In the genomic region with DNA sequence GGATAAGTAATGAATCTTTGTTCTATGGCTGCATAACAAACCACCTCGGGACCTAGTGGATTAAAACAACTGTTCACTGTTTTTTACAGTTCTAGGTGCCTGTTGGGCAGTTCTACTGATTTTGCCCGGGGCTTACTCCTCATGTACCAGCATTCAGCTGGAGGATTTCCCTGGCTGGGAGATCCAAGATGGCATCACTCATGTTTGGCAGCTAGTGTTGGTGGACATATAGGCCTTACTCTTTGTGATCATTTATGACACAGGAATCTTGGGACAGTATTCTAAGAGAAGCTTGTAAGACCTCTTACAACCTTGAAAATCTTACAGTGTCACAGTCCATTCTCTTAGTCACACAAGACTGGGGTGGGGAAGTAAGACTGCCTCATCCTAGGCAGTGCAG, we compare ENCODE assay signal across 15 cellular contexts. TPM values are rescaled to one million over a fixed set of nuclear protein-coding genes. Genes with fewer than 3 reads are reported as not detected.
DNase-seq lines count a peak whose midpoint lies in the region; ATAC-seq and TF ChIP-seq lines count a peak whose summit lies in the region.
"Had no signal": no experiment of that assay in that cellular context is flagged by ENCODE, and none has a peak within 500 bp of the region (broad histone marks: within the 10 kb centered on the region; RNA-seq: fewer than 3 reads in every experiment).

No MANE protein-coding gene starts in this region.

- no peak overlapping the region for H3K4me3 ChIP-seq in HUES64 (ENCODE audit: low read length)
- no peak overlapping the region for H3K4me3 ChIP-seq in tibial artery

- H3K27ac ChIP-seq in HUES64 (ENCODE audit: low read depth, low read length) (0 out of 2 replicates have a peak overlapping the region, but pooled peaks have one; percentile 5), tibial artery (no peak overlapping the region)

- peaks cover 75% of the 10 kb centered on the region for H3K36me3 ChIP-seq in HUES64 (ENCODE audit: insufficient read depth, low read length)
- H3K36me3 ChIP-seq in tibial artery, result peaks cover 25 to 42% (median 33%) of the 10 kb centered on the region in 3 donors

- H3K9me3 Mint-ChIP-seq in activated T-cell treated with anti-CD3 and anti-CD28 coated beads, Interleukin-2, amount 50 U/mL, for 4 hours, result no peaks in the 10 kb centered on the region
- H3K9me3 Mint-ChIP-seq in central memory CD8-positive, alpha-beta T cell, result no peaks in the 10 kb centered on the region
- H3K9me3 Mint-ChIP-seq in neural crest cell, result no peaks in the 10 kb centered on the region

- intact Hi-C loops in tibial artery (cut with DNase I; ENCODE audit: low total_unique reads), result loop anchor here (10.0 kb wide), 2 partner anchors 102 to 432 kb away; a partner anchor contains a TSS

- H3K9me3 ChIP-seq in HUES64 (ENCODE audit: insufficient read depth, low read depth, low read length) (no peaks in the 10 kb centered on the region), tibial artery (no peaks in the 10 kb centered on the region)
- H3K9me3 ChIP-seq: Caco-2 had no signal

- TF ChIP-seq CTCF in neural crest cell (conservative IDR thresholded peaks at IDR 0.05) (no peak), tibial artery (IDR thresholded peaks at IDR 0.05) (no peak)

- ATAC-seq in activated T-cell treated with anti-CD3 and anti-CD28 coated beads, Interleukin-2, amount 50 U/mL, for 4 hours, result no peak
- ATAC-seq in central memory CD8-positive, alpha-beta T cell (replicated peaks; ENCODE audit: extremely low read depth, poor library complexity, severe bottlenecking), result no peak
- ATAC-seq: right cardiac atrium had no signal

- 96% methylated on average over 2 of the region's 2 CpGs for WGBS in HUES64

- no peak overlapping the region for H3K9ac ChIP-seq in HUES64 (ENCODE audit: low read depth, low read length)

- no peaks in the 10 kb centered on the region for H3K27me3 ChIP-seq in HUES64 (ENCODE audit: insufficient read depth, low read length)
- no peaks in the 10 kb centered on the region for H3K27me3 ChIP-seq in tibial artery

- DNase-seq in activated T-cell treated with anti-CD3 and anti-CD28 coated beads, Interleukin-2, amount 50 U/mL, for 4 hours, result no peak
- DNase-seq in activated T-cell treated with anti-CD3 and anti-CD28 coated beads for 4 hours (no peak), neural crest cell (ENCODE audit: low read depth, low spot score) (no peak), tibial artery (no peak), NCI-H146 (lab: John Stamatoyannopoulos, UW) (no peak)
- DNase-seq in central memory CD8-positive, alpha-beta T cell (ENCODE audit: low spot score in 2 of 2), result no peak
- DNase-seq in stimulated activated CD4-positive, alpha-beta T cell treated with anti-CD3 and anti-CD28 coated beads, Interleukin-2, amount 100 ng/mL, for 48 hours, result no peak
- DNase-seq: activated CD4-positive, alpha-beta T cell treated with anti-CD3 and anti-CD28 coated beads for 4 hours; Caco-2; islet precursor cell; NCI-H1092; NCI-H2107; NCI-H524 treated with DMSO at 0.1 percent for 48 hours; right cardiac atrium had no signal

- H3K4me1 ChIP-seq in HUES64 (ENCODE audit: insufficient read depth, low read length), result peaks cover 12% of the 10 kb centered on the region
- peaks cover 0 to 74% (median 48%) of the 10 kb centered on the region in 4 donors for H3K4me1 ChIP-seq in tibial artery

- no peaks in the 10 kb centered on the region for H3K27me3 Mint-ChIP-seq in activated T-cell treated with anti-CD3 and anti-CD28 coated beads, Interleukin-2, amount 50 U/mL, for 4 hours (ENCODE audit: low read depth)
- no peaks in the 10 kb centered on the region for H3K27me3 Mint-ChIP-seq in central memory CD8-positive, alpha-beta T cell
- no peaks in the 10 kb centered on the region for H3K27me3 Mint-ChIP-seq in neural crest cell (ENCODE audit: low read depth)

- peaks cover 77% of the 10 kb centered on the region for H3K4me1 Mint-ChIP-seq in activated T-cell treated with anti-CD3 and anti-CD28 coated beads, Interleukin-2, amount 50 U/mL, for 4 hours (ENCODE audit: low read depth)
- peaks cover 88% of the 10 kb centered on the region for H3K4me1 Mint-ChIP-seq in central memory CD8-positive, alpha-beta T cell
- H3K4me1 Mint-ChIP-seq in neural crest cell, result peaks cover 42% of the 10 kb centered on the region

- H3K27ac Mint-ChIP-seq in central memory CD8-positive, alpha-beta T cell (ENCODE audit: low read depth), result no peak overlapping the region
- peak overlapping the region; percentile 36 for H3K27ac Mint-ChIP-seq in neural crest cell (ENCODE audit: unreplicated experiment)

- peak overlapping the region; percentile 9 for H3K4me3 Mint-ChIP-seq in activated T-cell treated with anti-CD3 and anti-CD28 coated beads, Interleukin-2, amount 50 U/mL, for 4 hours
- peak overlapping the region; percentile 12 for H3K4me3 Mint-ChIP-seq in central memory CD8-positive, alpha-beta T cell
- peak overlapping the region; percentile 67 for H3K4me3 Mint-ChIP-seq in neural crest cell

- peaks cover 38% of the 10 kb centered on the region for H3K36me3 Mint-ChIP-seq in activated T-cell treated with anti-CD3 and anti-CD28 coated beads, Interleukin-2, amount 50 U/mL, for 4 hours (ENCODE audit: insufficient read depth)
- H3K36me3 Mint-ChIP-seq in central memory CD8-positive, alpha-beta T cell (ENCODE audit: insufficient read depth), result peaks cover 51% of the 10 kb centered on the region
- peaks cover 23% of the 10 kb centered on the region for H3K36me3 Mint-ChIP-seq in neural crest cell (ENCODE audit: low read depth)

RNA-seq across cellular contexts. Expression of a gene that starts 4.6 kb away (rescaled TPM):
- 10 to 100 TPM; 50.7 to 64.7 (median 63.8) TPM for total RNA-seq in activated T-cell treated with anti-CD3 and anti-CD28 coated beads, Interleukin-2, amount 50 U/mL, for 4 hours
- 123 TPM for polyA plus RNA-seq in HUES64 (2013, experiment 1 of 2)
- polyA plus RNA-seq in HUES64 (2013, experiment 2 of 2), result 132 TPM
- total RNA-seq in neural crest cell, result 89.9 and 99.1 TPM in 2 replicates

Comparison
In these comparisons a context has a peak if more than half of its experiments do, and no peak if none do; other contexts are left out.
1. H3K4me3 Mint-ChIP-seq: peak in every context shown above with its lines; median percentile 67 in neural crest cell; 12 in central memory CD8-positive, alpha-beta T cell; 9 in activated T-cell treated with anti-CD3 and anti-CD28 coated beads, Interleukin-2, amount 50 U/mL, for 4 hours.